ENCODE assay signal across 1 cellular context in genomic region chr10:84224411-84225028, GRCh38.
TF ChIP-seq lines count a peak whose summit lies in the region.

No MANE protein-coding gene starts in this region.

TF ChIP-seq in K562, 482 proteins besides CTCF, POLR2A, EP300 and RAD21 (continues in another document):
- TF ChIP-seq ZBTB7A (IDR thresholded peaks at IDR 0.05; ENCODE audit: borderline replicate concordance, control insufficient read depth, low read depth, low read length) (peak; percentile 32; the same call in 1 of the 2 replicates), PURB (CRISPR knock-in tag; IDR thresholded peaks at IDR 0.05; ENCODE audit: low read depth) (no peak), ZNF274 (IDR thresholded peaks at IDR 0.05; ENCODE audit: borderline replicate concordance, low read depth, low read length) (no peak), GABPA (tag; conservative IDR thresholded peaks at IDR 0.05; ENCODE audit: low read depth) (no peak), CBFA2T3 (IDR thresholded peaks at IDR 0.05) (no peak), ELK3 (CRISPR knock-in tag; IDR thresholded peaks at IDR 0.05) (no peak), ESRRA (IDR thresholded peaks at IDR 0.05; ENCODE audit: borderline replicate concordance, low read depth) (no peak), MIER1 (IDR thresholded peaks at IDR 0.05; ENCODE audit: low read depth) (peak; percentile 90), SUPT5H (IDR thresholded peaks at IDR 0.05) (no peak), KDM2B (CRISPR knock-in tag; IDR thresholded peaks at IDR 0.05) (no peak), SMARCA4 (IDR thresholded peaks at IDR 0.05) (no peak), CHCHD3 (CRISPR knock-in tag; IDR thresholded peaks at IDR 0.05) (no peak), PCBP1 (IDR thresholded peaks at IDR 0.05; ENCODE audit: low read depth, low read length, poor library complexity, severe bottlenecking) (no peak), BRF2 (IDR thresholded peaks at IDR 0.05; ENCODE audit: borderline replicate concordance, insufficient read depth, insufficient read length) (no peak), SIN3A (IDR thresholded peaks at IDR 0.05; ENCODE audit: borderline replicate concordance in 2 of 2, control insufficient read depth in 1 of 2, low read depth in 2 of 2, low read length in 2 of 2) (no peak), SREBF2 (CRISPR knock-in tag; IDR thresholded peaks at IDR 0.05) (no peak), PREB (CRISPR knock-in tag; IDR thresholded peaks at IDR 0.05) (no peak), ARNT (IDR thresholded peaks at IDR 0.05) (no peak), AFF1 (IDR thresholded peaks at IDR 0.05; ENCODE audit: low read depth in 1 of 2, partially characterized antibody in 2 of 2) (peak in 1 of 2 experiments; percentile 47), CHD7 (IDR thresholded peaks at IDR 0.05; ENCODE audit: low read depth, low read length) (no peak), EHMT2 (IDR thresholded peaks at IDR 0.05) (peak; percentile 93), ZNF253 (CRISPR knock-in tag; conservative IDR thresholded peaks at IDR 0.05) (no peak), ZNF3 (CRISPR knock-in tag; IDR thresholded peaks at IDR 0.05) (no peak), GTF2E2 (tag; IDR thresholded peaks at IDR 0.05) (no peak), PRMT5 (CRISPR knock-in tag; IDR thresholded peaks at IDR 0.05) (0 out of 2 replicates have a peak, but pooled peaks have one; percentile 52), ZBTB40 (IDR thresholded peaks at IDR 0.05) (no peak), ZBTB40 (CRISPR knock-in tag; IDR thresholded peaks at IDR 0.05) (no peak)
